ENCODE assay signal across 17 cellular contexts in the genomic region with DNA sequence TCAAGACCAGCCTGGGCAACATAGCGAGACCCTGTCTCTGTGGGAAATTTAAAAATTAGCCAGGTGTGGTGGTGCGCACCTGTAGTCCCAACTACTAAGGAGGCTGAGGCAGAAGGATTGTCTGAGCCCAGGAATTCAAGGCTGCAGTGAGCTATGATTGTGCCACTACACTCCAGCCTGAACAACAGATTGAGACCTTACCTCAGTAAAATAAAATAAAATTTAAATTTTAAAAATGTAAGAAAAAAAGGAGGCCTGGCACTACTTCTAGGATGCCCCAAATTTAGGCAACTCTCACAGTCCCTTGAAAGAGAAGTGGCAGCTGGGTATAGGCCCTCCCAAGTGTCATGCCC. TPM values are rescaled to one million over a fixed set of nuclear protein-coding genes. Genes with fewer than 3 reads are reported as not detected.
A peak's percentile ranks its signal among the peaks of the same experiment; 100 is the strongest.
DNase-seq lines count a peak whose midpoint lies in the region; ATAC-seq, FAIRE-seq and TF ChIP-seq lines count a peak whose summit lies in the region.
"Had no signal": no experiment of that assay in that cellular context is flagged by ENCODE, and none has a peak within 500 bp of the region (broad histone marks: within the 10 kb centered on the region; RNA-seq: fewer than 3 reads in every experiment).

No MANE protein-coding gene starts in this region.

- dilution Hi-C loops in mammary epithelial cell (cut with HindIII; ENCODE audit: low sequenced_read_pairs): no loop called here

- H3K27me3 Mint-ChIP-seq in MCF 10A (ENCODE audit: insufficient read depth, unreplicated experiment) (no peaks in the 10 kb centered on the region), astrocyte (ENCODE audit: low read depth, unreplicated experiment) (peaks cover 4% of the 10 kb centered on the region)
- H3K27me3 Mint-ChIP-seq in stimulated activated naive B cell treated with anti-CD40 and anti-IgM and Interleukin-4, amounts not matched to agents 10 μg/mL and 1 μg/mL and 100 μg/mL, for 72 hours: no peaks in the 10 kb centered on the region

- BruUV-seq in MCF 10A (replicated peaks; lab: Mats Ljungman, UMichigan) (TSS peak; percentile 10), mammary epithelial cell (replicated peaks; lab: Mats Ljungman, UMichigan) (no TSS peak)

- H3K79me2 ChIP-seq in mammary epithelial cell (ENCODE audit: insufficient read depth, low read length) (no peaks in the 10 kb centered on the region), astrocyte (ENCODE audit: insufficient read depth, low read length) (no peaks in the 10 kb centered on the region)

- WGBS in mammary epithelial cell (ENCODE audit: low coverage, missing lambda C conversion rate): 94% methylated on average over 2 of the region's 2 CpGs

- H3K27ac Mint-ChIP-seq in MCF 10A (ENCODE audit: low read depth, unreplicated experiment): no peak overlapping the region
- H3K27ac Mint-ChIP-seq in astrocyte (ENCODE audit: unreplicated experiment): peak overlapping the region; percentile 98
- peak overlapping the region; percentile 17 for H3K27ac Mint-ChIP-seq in stimulated activated naive B cell treated with anti-CD40 and anti-IgM and Interleukin-4, amounts not matched to agents 10 μg/mL and 1 μg/mL and 100 μg/mL, for 72 hours
- H3K27ac Mint-ChIP-seq: immature natural killer cell, natural killer cell, progenitor cell of endocrine pancreas had no signal

- DNase-seq in MCF 10A (ENCODE audit: unreplicated experiment) (no peak), mammary epithelial cell (no peak), astrocyte (ENCODE audit: low read depth) (no peak), DMS53 (lab: John Stamatoyannopoulos, UW) (no peak), SW 1271 (lab: John Stamatoyannopoulos, UW) (no peak)
- DNase-seq in stimulated activated naive B cell treated with anti-CD40 and anti-IgM and Interleukin-4, amounts not matched to agents 10 μg/mL and 1 μg/mL and 100 μg/mL, for 72 hours: no peak
- DNase-seq: activated CD8-positive, alpha-beta memory T cell treated with anti-CD3 and anti-CD28 coated beads for 24 hours; activated gamma-delta T cell; colonic mucosa; immature natural killer cell; natural killer cell; stimulated activated CD4-positive, alpha-beta T cell treated with anti-CD3 and anti-CD28 coated beads, Interleukin-12 subunit alpha, Interleukin-12 subunit beta, amount 100 ng/mL, for 4 hours had no signal

- POLR2A ChIA-PET in MCF 10A (lab: Yijun Ruan, JAX): interaction anchor here (2.3 to 2.7 kb wide), 2 partner anchors 22 to 147 kb away, joined by 7 to 13 read pairs; no protein-coding TSS in a partner anchor

- no peaks in the 10 kb centered on the region for H3K9me3 ChIP-seq in mammary epithelial cell (replicated peaks; ENCODE audit: insufficient read depth, low read length)
- no peaks in the 10 kb centered on the region for H3K9me3 ChIP-seq in astrocyte (ENCODE audit: insufficient read depth, low read depth, low read length)
- H3K9me3 ChIP-seq: colonic mucosa, vagina had no signal

- H3K4me3 Mint-ChIP-seq in MCF 10A (ENCODE audit: unreplicated experiment) (no peak overlapping the region), astrocyte (ENCODE audit: unreplicated experiment) (peak overlapping the region; percentile 75)
- peak overlapping the region; percentile 90 for H3K4me3 Mint-ChIP-seq in stimulated activated naive B cell treated with anti-CD40 and anti-IgM and Interleukin-4, amounts not matched to agents 10 μg/mL and 1 μg/mL and 100 μg/mL, for 72 hours
- H3K4me3 Mint-ChIP-seq: immature natural killer cell, natural killer cell had no signal

- in situ Hi-C loops in mammary epithelial cell (cut with MboI; ENCODE audit: low sequenced_read_pairs in 2 of 2): loop anchor here (10.0 kb wide), 2 partner anchors 149 to 189 kb away; no protein-coding TSS in a partner anchor

- peaks cover 24% of the 10 kb centered on the region for H3K4me1 ChIP-seq in mammary epithelial cell (ENCODE audit: insufficient read depth, low read length)
- H3K4me1 ChIP-seq in astrocyte (ENCODE audit: insufficient read depth, low read length): peaks cover 24% of the 10 kb centered on the region
- H3K4me1 ChIP-seq: colonic mucosa, vagina had no signal

- intact Hi-C loops in MCF 10A (cut with micrococcal nuclease): no loop called here
- intact Hi-C loops in mammary epithelial cell (cut with micrococcal nuclease): no loop called here

- H3K4me1 Mint-ChIP-seq in MCF 10A (ENCODE audit: insufficient read depth, unreplicated experiment) (peaks cover 35% of the 10 kb centered on the region), astrocyte (ENCODE audit: low read depth, unreplicated experiment) (peaks cover 41% of the 10 kb centered on the region)
- peaks cover 51 to 77% of the 10 kb centered on the region in 2 donors for H3K4me1 Mint-ChIP-seq in stimulated activated naive B cell treated with anti-CD40 and anti-IgM and Interleukin-4, amounts not matched to agents 10 μg/mL and 1 μg/mL and 100 μg/mL, for 72 hours

- H3K9me3 Mint-ChIP-seq in MCF 10A (ENCODE audit: unreplicated experiment) (no peaks in the 10 kb centered on the region), astrocyte (ENCODE audit: unreplicated experiment) (peaks cover 9% of the 10 kb centered on the region)
- peaks cover 0 to 4% of the 10 kb centered on the region in 2 donors for H3K9me3 Mint-ChIP-seq in stimulated activated naive B cell treated with anti-CD40 and anti-IgM and Interleukin-4, amounts not matched to agents 10 μg/mL and 1 μg/mL and 100 μg/mL, for 72 hours
- H3K9me3 Mint-ChIP-seq: immature natural killer cell, natural killer cell had no signal

- no peak overlapping the region for H2AFZ ChIP-seq in mammary epithelial cell (ENCODE audit: low read depth, low read length)
- no peak overlapping the region for H2AFZ ChIP-seq in astrocyte (ENCODE audit: low read depth, low read length)

- H4K20me1 ChIP-seq in mammary epithelial cell (ENCODE audit: insufficient read depth, low read length) (no peaks in the 10 kb centered on the region), astrocyte (ENCODE audit: insufficient read depth, low read length) (no peaks in the 10 kb centered on the region)

- H3K4me3 ChIP-seq in mammary epithelial cell (replicated peaks in 1 of 3; ENCODE audit: insufficient read depth in 1 of 3, low read depth in 2 of 3, low read length in 3 of 3): no peak overlapping the region
- no peak overlapping the region for H3K4me3 ChIP-seq in astrocyte (ENCODE audit: insufficient read depth, low read depth, low read length)
- H3K4me3 ChIP-seq: colonic mucosa, GM12878, lung, vagina had no signal

- H3K36me3 ChIP-seq in mammary epithelial cell (ENCODE audit: insufficient read depth, low read length) (no peaks in the 10 kb centered on the region), astrocyte (ENCODE audit: insufficient read depth, low read length) (no peaks in the 10 kb centered on the region)
- H3K36me3 ChIP-seq: colonic mucosa, vagina had no signal

- H3K27ac ChIP-seq in mammary epithelial cell (ENCODE audit: insufficient read depth, low read depth, low read length) (no peak overlapping the region), astrocyte (ENCODE audit: low read depth, low read length) (no peak overlapping the region)
- H3K27ac ChIP-seq: colonic mucosa, vagina had no signal

- H3K4me2 ChIP-seq in mammary epithelial cell (ENCODE audit: insufficient read depth, low read depth, low read length) (no peak overlapping the region), astrocyte (ENCODE audit: low read length) (no peak overlapping the region)

- H3K36me3 Mint-ChIP-seq in MCF 10A (ENCODE audit: insufficient read depth, unreplicated experiment) (peaks cover 2% of the 10 kb centered on the region), astrocyte (ENCODE audit: low read depth, unreplicated experiment) (no peaks in the 10 kb centered on the region)
- H3K36me3 Mint-ChIP-seq in stimulated activated naive B cell treated with anti-CD40 and anti-IgM and Interleukin-4, amounts not matched to agents 10 μg/mL and 1 μg/mL and 100 μg/mL, for 72 hours: peaks cover 7 to 20% of the 10 kb centered on the region in 2 donors
- H3K36me3 Mint-ChIP-seq: immature natural killer cell, natural killer cell had no signal

- CTCF ChIA-PET in MCF 10A (lab: Yijun Ruan, JAX) (interaction anchor here (0.6 to 9.6 kb wide), 25 partner anchors 9 to 442 kb away, joined by 3 to 178 read pairs (median 10); partner anchors contain the start of gene ARHGAP9), mammary epithelial cell (lab: Charles Lee; ENCODE audit: low non-redundant PET) (no interaction called here)

- ATAC-seq in stimulated activated naive B cell treated with anti-CD40 and anti-IgM and Interleukin-4, amounts not matched to agents 10 μg/mL and 1 μg/mL and 100 μg/mL, for 72 hours (replicated peaks): no peak
- ATAC-seq: natural killer cell had no signal

- no peak overlapping the region for H3K9ac ChIP-seq in mammary epithelial cell (ENCODE audit: insufficient read depth, low read length)
- H3K9ac ChIP-seq in astrocyte (ENCODE audit: low read length): no peak overlapping the region

- H3K27me3 ChIP-seq in mammary epithelial cell (ENCODE audit: insufficient read depth, low read length) (no peaks in the 10 kb centered on the region), astrocyte (ENCODE audit: insufficient read depth, low read length) (peaks cover 5% of the 10 kb centered on the region)
- H3K27me3 ChIP-seq: colonic mucosa, vagina had no signal

- TF ChIP-seq CTCF in MCF 10A (IDR thresholded peaks at IDR 0.05; ENCODE audit: unreplicated experiment) (no peak), mammary epithelial cell (conservative IDR thresholded peaks at IDR 0.05 in 1 of 2, IDR thresholded peaks at IDR 0.05 in 1 of 2; ENCODE audit: extremely low read depth in 1 of 2, insufficient read depth in 1 of 2, low read depth in 1 of 2, low read length in 2 of 2) (no peak), astrocyte (IDR thresholded peaks at IDR 0.05; ENCODE audit: insufficient read depth, low read depth, low read length) (no peak)

- FAIRE-seq in astrocyte (lab: Jason Lieb, UNC): no peak
- FAIRE-seq: GM12878 had no signal

RNA-seq across cellular contexts. Expression of gene INHBE, which starts 0.9 kb away (rescaled TPM):
- total RNA-seq in MCF 10A (2022) (2.1 and 5.0 TPM in 2 replicates), mammary epithelial cell (1 to 10 TPM in 1 of 2 donors, under 1 TPM in 1; 0.42 to 1.0 TPM), astrocyte (24.6 and 37.5 TPM in 2 replicates)
- 0.07 TPM for polyA plus RNA-seq in mammary epithelial cell
- polyA minus RNA-seq in mammary epithelial cell: not detected
- total RNA-seq: natural killer cell, subcutaneous adipose tissue, vagina had no signal
- polyA plus RNA-seq: immature natural killer cell, lung had no signal

RNA-seq across cellular contexts. Expression of gene GLI1, which starts 5.4 kb away (rescaled TPM):
- total RNA-seq in MCF 10A (2022) (not detected in 2 replicates), mammary epithelial cell (1 to 10 TPM in 1 of 2 donors, under 1 TPM in 1; under 0.01 to 2.5 TPM), astrocyte (5.8 and 6.8 TPM in 2 replicates)
- polyA plus RNA-seq in mammary epithelial cell: 0.90 TPM
- 1.5 TPM for polyA minus RNA-seq in mammary epithelial cell

RNA-seq across cellular contexts. Expression of gene INHBC, which starts 19.6 kb away (rescaled TPM):
- not detected in 2 replicates for total RNA-seq in MCF 10A (2022)
- total RNA-seq in mammary epithelial cell: under 1 TPM in 1 of 2 donors, not detected in 1; 0.14 TPM
- polyA plus RNA-seq in mammary epithelial cell: 0.03 TPM
- not detected for polyA minus RNA-seq in mammary epithelial cell
- total RNA-seq in astrocyte: not detected in 2 replicates
- total RNA-seq: colonic mucosa, lung, progenitor cell of endocrine pancreas, subcutaneous adipose tissue, vagina had no signal

RNA-seq across cellular contexts. Expression of gene R3HDM2, which starts 23.3 kb away (rescaled TPM):
- total RNA-seq in MCF 10A (2022) (53.9 and 64.8 TPM in 2 replicates), mammary epithelial cell (10 to 100 TPM; 16.3 to 44.7 TPM), astrocyte (18.8 and 19.2 TPM in 2 replicates)
- polyA plus RNA-seq in mammary epithelial cell: 10.8 TPM
- polyA minus RNA-seq in mammary epithelial cell: 36.9 TPM

RNA-seq across cellular contexts. Expression of gene ARHGAP9, which starts 25.5 kb away (rescaled TPM):
- 0.69 and 1.1 TPM in 2 replicates for total RNA-seq in MCF 10A (2022)
- 1 to 10 TPM in 1 of 2 donors, under 1 TPM in 1; 0.83 to 1.3 TPM for total RNA-seq in mammary epithelial cell
- polyA plus RNA-seq in mammary epithelial cell: not detected
- polyA minus RNA-seq in mammary epithelial cell: not detected
- 2.5 and 3.1 TPM in 2 replicates for total RNA-seq in astrocyte
